2 cellular contexts compared by ENCODE assay signal in genomic region chr7:130940907-130941306, GRCh38.
TF ChIP-seq lines count a peak whose summit lies in the region.

No MANE protein-coding gene starts in this region.

TF ChIP-seq in A549, 52 proteins besides CTCF, POLR2A, EP300 and RAD21:
- TF ChIP-seq E2F6 (IDR thresholded peaks at IDR 0.05; ENCODE audit: borderline replicate concordance, low read depth) (no peak), JUN (IDR thresholded peaks at IDR 0.05) (no peak), REST (IDR thresholded peaks at IDR 0.05) (no peak), GATA3 (IDR thresholded peaks at IDR 0.05; ENCODE audit: borderline replicate concordance) (no peak), HOXB13 (CRISPR knock-in tag; IDR thresholded peaks at IDR 0.05; ENCODE audit: low read depth) (no peak)

TF ChIP-seq in HEK293T, 16 proteins besides CTCF, POLR2A, EP300 and RAD21 (continued from another document):
- no peak for TF ChIP-seq PKNOX1 (IDR thresholded peaks at IDR 0.05)
- TF ChIP-seq ARNT (IDR thresholded peaks at IDR 0.05): no peak
- no peak for TF ChIP-seq LEF1 (IDR thresholded peaks at IDR 0.05; ENCODE audit: borderline replicate concordance)
- TF ChIP-seq FOXA1 (IDR thresholded peaks at IDR 0.05): no peak
- TF ChIP-seq ELF4 (IDR thresholded peaks at IDR 0.05): no peak
- no peak for TF ChIP-seq TARDBP (IDR thresholded peaks at IDR 0.05)
